19 cellular contexts compared by ENCODE assay signal in the genomic region with DNA sequence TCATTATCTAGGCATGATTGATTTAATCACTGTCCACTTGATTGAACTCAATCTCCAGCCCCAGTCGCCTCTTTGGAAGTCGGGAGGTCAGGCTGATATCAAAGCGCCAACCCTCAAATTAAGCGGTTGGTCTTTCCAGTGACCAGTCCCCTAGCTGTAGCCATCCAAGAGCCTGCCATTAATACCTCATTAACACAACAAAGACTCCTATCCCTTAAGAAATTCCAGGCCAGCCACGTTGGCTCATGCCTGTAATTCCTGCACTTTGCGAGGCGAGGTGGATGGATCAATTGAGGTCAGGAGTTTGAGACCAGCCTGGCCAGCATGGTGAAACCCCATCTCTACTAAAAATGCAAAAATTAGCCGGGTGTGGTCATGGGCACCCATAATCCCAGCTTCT.
"Had no signal": no experiment of that assay in that cellular context is flagged by ENCODE, and none has a peak within 500 bp of the region (broad histone marks: within the 10 kb centered on the region; RNA-seq: fewer than 3 reads in every experiment).

No MANE protein-coding gene starts in this region.

- H3K9me3 Mint-ChIP-seq: central memory CD8-positive, alpha-beta T cell; stimulated activated memory B cell treated with anti-CD40 and anti-IgM and Interleukin-4, amounts not matched to agents 10 μg/mL and 1 μg/mL and 100 μg/mL, for 72 hours; stimulated activated naive CD8-positive, alpha-beta T cell treated with anti-CD3 and anti-CD28 coated beads, Interleukin-15, Interleukin-2, amounts not matched to agents 100 ng/mL and 50 ng/mL, for 24 hours had no signal

- H3K27me3 Mint-ChIP-seq: central memory CD8-positive, alpha-beta T cell; stimulated activated memory B cell treated with anti-CD40 and anti-IgM and Interleukin-4, amounts not matched to agents 10 μg/mL and 1 μg/mL and 100 μg/mL, for 72 hours; stimulated activated naive CD8-positive, alpha-beta T cell treated with anti-CD3 and anti-CD28 coated beads, Interleukin-15, Interleukin-2, amounts not matched to agents 100 ng/mL and 50 ng/mL, for 24 hours had no signal

- H3K4me1 ChIP-seq: gastroesophageal sphincter, right atrium auricular region, tibial artery, upper lobe of right lung had no signal

- DNase-seq: cortex of kidney; dorsolateral prefrontal cortex; effector memory CD4-positive, alpha-beta T cell; esophagus squamous epithelium; foreskin fibroblast; glutamatergic neuron; kidney glomerular epithelial cell; naive thymus-derived CD4-positive, alpha-beta T cell; nucleus accumbens; ovary; stimulated activated CD4-positive, alpha-beta T cell treated with anti-CD3 and anti-CD28 coated beads, Interleukin-4, amount 100 ng/mL, for 24 hours; tibial artery; upper lobe of right lung had no signal

- H3K4me3 Mint-ChIP-seq: central memory CD8-positive, alpha-beta T cell; naive thymus-derived CD4-positive, alpha-beta T cell; stimulated activated memory B cell treated with anti-CD40 and anti-IgM and Interleukin-4, amounts not matched to agents 10 μg/mL and 1 μg/mL and 100 μg/mL, for 72 hours; stimulated activated naive CD8-positive, alpha-beta T cell treated with anti-CD3 and anti-CD28 coated beads, Interleukin-15, Interleukin-2, amounts not matched to agents 100 ng/mL and 50 ng/mL, for 24 hours had no signal

- H3K36me3 Mint-ChIP-seq: naive thymus-derived CD4-positive, alpha-beta T cell; stimulated activated memory B cell treated with anti-CD40 and anti-IgM and Interleukin-4, amounts not matched to agents 10 μg/mL and 1 μg/mL and 100 μg/mL, for 72 hours had no signal

- H3K27me3 ChIP-seq: dorsolateral prefrontal cortex, esophagus squamous epithelium, ovary, right atrium auricular region, tibial artery, upper lobe of right lung had no signal

- H3K4me3 ChIP-seq: dorsolateral prefrontal cortex, esophagus squamous epithelium, gastroesophageal sphincter, ovary, right atrium auricular region, smooth muscle cell, tibial artery, upper lobe of right lung had no signal

- H3K9me3 ChIP-seq: esophagus squamous epithelium, gastroesophageal sphincter, ovary, right atrium auricular region, tibial artery, upper lobe of right lung had no signal

- H3K4me2 ChIP-seq: smooth muscle cell had no signal

- H3K4me1 Mint-ChIP-seq: central memory CD8-positive, alpha-beta T cell; naive thymus-derived CD4-positive, alpha-beta T cell; stimulated activated memory B cell treated with anti-CD40 and anti-IgM and Interleukin-4, amounts not matched to agents 10 μg/mL and 1 μg/mL and 100 μg/mL, for 72 hours had no signal

- ATAC-seq: gastroesophageal sphincter; naive thymus-derived CD4-positive, alpha-beta T cell; upper lobe of right lung had no signal

- H3K27ac Mint-ChIP-seq: stimulated activated memory B cell treated with anti-CD40 and anti-IgM and Interleukin-4, amounts not matched to agents 10 μg/mL and 1 μg/mL and 100 μg/mL, for 72 hours; stimulated activated naive CD8-positive, alpha-beta T cell treated with anti-CD3 and anti-CD28 coated beads, Interleukin-15, Interleukin-2, amounts not matched to agents 100 ng/mL and 50 ng/mL, for 24 hours had no signal

- H3K27ac ChIP-seq: dorsolateral prefrontal cortex, esophagus squamous epithelium, gastroesophageal sphincter, ovary, right atrium auricular region, tibial artery, upper lobe of right lung had no signal

- H3K36me3 ChIP-seq: esophagus squamous epithelium, gastroesophageal sphincter, ovary, right atrium auricular region, tibial artery, upper lobe of right lung had no signal
